ENCODE assay signal across 27 cellular contexts in genomic region chr12:119326341-119326740, GRCh38. TPM values are rescaled to one million over a fixed set of nuclear protein-coding genes. Genes with fewer than 3 reads are reported as not detected.
"Had no signal": no experiment of that assay in that cellular context is flagged by ENCODE, and none has a peak within 500 bp of the region (broad histone marks: within the 10 kb centered on the region; RNA-seq: fewer than 3 reads in every experiment).

No MANE protein-coding gene starts in this region.

- H3K9me3 Mint-ChIP-seq: activated B cell treated with CpG ODN at 0.5 μM for 24 hours; activated T-cell treated with anti-CD3 and anti-CD28 coated beads, Interleukin-2, amount 50 U/mL, for 24 hours; activated T-helper 1 cell treated with anti-CD3 and anti-CD28 coated beads, Interleukin-12 subunit alpha, Interleukin-12 subunit beta, Interleukin-2, Interleukin-4 antibody, amounts not matched to agents 30 ng/mL and 10 ng/mL and 1 ng/mL, durations not matched to agents 14 hours and 24 hours and 36 hours had no signal

- ATAC-seq: activated CD8-positive, alpha-beta memory T cell treated with anti-CD3 and anti-CD28 coated beads, Interleukin-2, amount 10 ng/mL, durations not matched to agents 7 days and 5 days; Right ventricle myocardium inferior; T-cell had no signal

- H3K27ac Mint-ChIP-seq: activated B cell treated with CpG ODN at 0.5 μM for 24 hours; activated CD4-positive, alpha-beta T cell treated with anti-CD3 and anti-CD28 coated beads, Interleukin-2, amount 10 ng/mL, durations not matched to agents 24 days and 14 days; activated CD8-positive, alpha-beta memory T cell treated with anti-CD3 and anti-CD28 coated beads, Interleukin-2, amount 10 ng/mL, durations not matched to agents 7 days and 5 days; activated naive CD8-positive, alpha-beta T cell; activated T-cell treated with anti-CD3 and anti-CD28 coated beads, Interleukin-2, amount 50 U/mL, for 24 hours; activated T-helper 1 cell treated with anti-CD3 and anti-CD28 coated beads, Interleukin-12 subunit alpha, Interleukin-12 subunit beta, Interleukin-2, Interleukin-4 antibody, amounts not matched to agents 30 ng/mL and 10 ng/mL and 1 ng/mL, durations not matched to agents 14 hours and 24 hours and 36 hours; T-cell had no signal

- DNase-seq: activated B cell treated with CpG ODN at 0.5 μM for 24 hours; activated CD4-positive, alpha-beta T cell treated with anti-CD3 and anti-CD28 coated beads for 1 hour; activated CD4-positive, alpha-beta T cell treated with anti-CD3 and anti-CD28 coated beads, Interleukin-2, amount 10 ng/mL, durations not matched to agents 24 days and 14 days; activated CD4-positive, alpha-beta T cell treated with anti-CD3 and anti-CD28 coated beads, Interleukin-2, amount 50 U/mL, for 48 hours; activated CD8-positive, alpha-beta memory T cell treated with anti-CD3 and anti-CD28 coated beads, Interleukin-2, amount 10 ng/mL, durations not matched to agents 7 days and 5 days; activated effector memory CD4-positive, alpha-beta T cell treated with Interleukin-2 at 50 U/mL for 16 hours; activated naive CD4-positive, alpha-beta T cell; activated T-cell treated with anti-CD3 and anti-CD28 coated beads, Interleukin-2, amount 50 U/mL, for 24 hours; amygdala; brain microvascular endothelial cell; Kasumi-1; KBM-7; NCI-H1105 treated with DMSO at 0.1 percent for 48 hours; NCI-H1436 treated with DMSO at 0.1 percent for 48 hours; NCI-H187; NCI-H2081; NCI-H526 treated with DMSO at 0.1 percent for 48 hours; RPMI8226; T-cell; T-helper 2 cell; T1000 had no signal

- H3K27me3 ChIP-seq: brain microvascular endothelial cell had no signal

- H3K27me3 Mint-ChIP-seq: activated CD4-positive, alpha-beta T cell treated with anti-CD3 and anti-CD28 coated beads, Interleukin-2, amount 10 ng/mL, durations not matched to agents 24 days and 14 days; activated CD8-positive, alpha-beta memory T cell treated with anti-CD3 and anti-CD28 coated beads, Interleukin-2, amount 10 ng/mL, durations not matched to agents 7 days and 5 days; activated T-cell treated with anti-CD3 and anti-CD28 coated beads, Interleukin-2, amount 50 U/mL, for 24 hours had no signal

- H3K27ac ChIP-seq: brain microvascular endothelial cell, SK-N-MC had no signal

- H3K36me3 Mint-ChIP-seq: activated CD8-positive, alpha-beta memory T cell treated with anti-CD3 and anti-CD28 coated beads, Interleukin-2, amount 10 ng/mL, durations not matched to agents 7 days and 5 days; activated naive CD8-positive, alpha-beta T cell; T-cell had no signal

- H3K36me3 ChIP-seq: brain microvascular endothelial cell had no signal

- H3K4me3 ChIP-seq: SK-N-MC had no signal

- H3K4me3 Mint-ChIP-seq: activated B cell treated with CpG ODN at 0.5 μM for 24 hours; activated CD4-positive, alpha-beta T cell treated with anti-CD3 and anti-CD28 coated beads, Interleukin-2, amount 10 ng/mL, durations not matched to agents 24 days and 14 days; activated CD8-positive, alpha-beta memory T cell treated with anti-CD3 and anti-CD28 coated beads, Interleukin-2, amount 10 ng/mL, durations not matched to agents 7 days and 5 days; activated naive CD8-positive, alpha-beta T cell; activated T-cell treated with anti-CD3 and anti-CD28 coated beads, Interleukin-2, amount 50 U/mL, for 24 hours; activated T-helper 1 cell treated with anti-CD3 and anti-CD28 coated beads, Interleukin-12 subunit alpha, Interleukin-12 subunit beta, Interleukin-2, Interleukin-4 antibody, amounts not matched to agents 30 ng/mL and 10 ng/mL and 1 ng/mL, durations not matched to agents 14 hours and 24 hours and 36 hours; T-cell had no signal

- H3K4me1 Mint-ChIP-seq: activated B cell treated with CpG ODN at 0.5 μM for 24 hours; activated CD4-positive, alpha-beta T cell treated with anti-CD3 and anti-CD28 coated beads, Interleukin-2, amount 10 ng/mL, durations not matched to agents 24 days and 14 days; activated CD8-positive, alpha-beta memory T cell treated with anti-CD3 and anti-CD28 coated beads, Interleukin-2, amount 10 ng/mL, durations not matched to agents 7 days and 5 days; T-cell had no signal

RNA-seq across cellular contexts. Expression of gene CCDC60, which starts 8.2 kb away (rescaled TPM):
- total RNA-seq: activated B cell treated with CpG ODN at 0.5 μM for 24 hours; activated CD4-positive, alpha-beta T cell treated with anti-CD3 and anti-CD28 coated beads, Interleukin-2, amount 10 ng/mL, durations not matched to agents 24 days and 14 days; activated CD8-positive, alpha-beta memory T cell treated with anti-CD3 and anti-CD28 coated beads, Interleukin-2, amount 10 ng/mL, durations not matched to agents 7 days and 5 days; activated T-helper 1 cell treated with anti-CD3 and anti-CD28 coated beads, Interleukin-12 subunit alpha, Interleukin-12 subunit beta, Interleukin-2, Interleukin-4 antibody, amounts not matched to agents 30 ng/mL and 10 ng/mL and 1 ng/mL, durations not matched to agents 14 hours and 24 hours and 36 hours; NCI-H460; OCI-LY7; Right ventricle myocardium inferior; T-cell had no signal
